14 cellular contexts compared by ENCODE assay signal in the genomic region with DNA sequence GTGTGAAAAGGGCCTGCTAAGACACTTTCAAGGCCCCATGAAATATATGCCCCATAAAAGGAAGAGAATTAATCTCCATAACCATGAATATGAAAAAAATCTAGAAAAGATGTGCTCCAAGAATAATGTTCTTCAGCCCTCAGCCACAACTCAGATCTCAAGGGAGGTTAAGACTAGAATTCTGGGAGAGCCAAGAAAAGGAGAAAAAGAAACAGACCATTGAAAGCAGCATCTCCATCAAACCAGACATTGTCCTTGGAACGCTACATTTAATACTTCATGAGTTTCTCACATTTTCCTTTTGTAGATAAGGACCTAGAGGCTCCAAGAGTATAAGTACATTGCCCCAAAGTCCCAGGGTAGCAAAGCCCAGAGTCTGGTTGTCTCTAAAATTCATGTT.
"Had no signal": no experiment of that assay in that cellular context is flagged by ENCODE, and none has a peak within 500 bp of the region (broad histone marks: within the 10 kb centered on the region; RNA-seq: fewer than 3 reads in every experiment).

No MANE protein-coding gene starts in this region.

- H3K27me3 Mint-ChIP-seq: effector memory CD8-positive, alpha-beta T cell; naive thymus-derived CD8-positive, alpha-beta T cell had no signal

- H3K4me3 ChIP-seq: esophagus muscularis mucosa, gastrocnemius medialis, left lung, sigmoid colon, skin epidermis, suprapubic skin, thyroid gland had no signal

- H3K27ac ChIP-seq: epithelial cell of prostate, esophagus muscularis mucosa, gastrocnemius medialis, left lung, neutrophil, sigmoid colon, skin epidermis, suprapubic skin had no signal

- H3K4me1 ChIP-seq: esophagus muscularis mucosa, left lung, sigmoid colon, suprapubic skin had no signal

- H3K27ac Mint-ChIP-seq: effector memory CD8-positive, alpha-beta T cell; naive thymus-derived CD8-positive, alpha-beta T cell; type B pancreatic cell had no signal

- DNase-seq: effector memory CD8-positive, alpha-beta T cell; gastrocnemius medialis; islet precursor cell; left lung; naive thymus-derived CD8-positive, alpha-beta T cell; posterior cingulate gyrus; sigmoid colon had no signal

- H3K9me3 ChIP-seq: gastrocnemius medialis, neutrophil, suprapubic skin, thyroid gland had no signal

- H3K36me3 ChIP-seq: gastrocnemius medialis, thyroid gland had no signal

- H3K27me3 ChIP-seq: esophagus muscularis mucosa, gastrocnemius medialis, left lung, neutrophil, sigmoid colon, suprapubic skin, thyroid gland had no signal

- ATAC-seq: effector memory CD8-positive, alpha-beta T cell; gastrocnemius medialis; left lung; naive thymus-derived CD8-positive, alpha-beta T cell had no signal

- H3K4me3 Mint-ChIP-seq: effector memory CD8-positive, alpha-beta T cell; naive thymus-derived CD8-positive, alpha-beta T cell; type B pancreatic cell had no signal
